Comparison of ENCODE assay signal across 10 cellular contexts in the genomic region with DNA sequence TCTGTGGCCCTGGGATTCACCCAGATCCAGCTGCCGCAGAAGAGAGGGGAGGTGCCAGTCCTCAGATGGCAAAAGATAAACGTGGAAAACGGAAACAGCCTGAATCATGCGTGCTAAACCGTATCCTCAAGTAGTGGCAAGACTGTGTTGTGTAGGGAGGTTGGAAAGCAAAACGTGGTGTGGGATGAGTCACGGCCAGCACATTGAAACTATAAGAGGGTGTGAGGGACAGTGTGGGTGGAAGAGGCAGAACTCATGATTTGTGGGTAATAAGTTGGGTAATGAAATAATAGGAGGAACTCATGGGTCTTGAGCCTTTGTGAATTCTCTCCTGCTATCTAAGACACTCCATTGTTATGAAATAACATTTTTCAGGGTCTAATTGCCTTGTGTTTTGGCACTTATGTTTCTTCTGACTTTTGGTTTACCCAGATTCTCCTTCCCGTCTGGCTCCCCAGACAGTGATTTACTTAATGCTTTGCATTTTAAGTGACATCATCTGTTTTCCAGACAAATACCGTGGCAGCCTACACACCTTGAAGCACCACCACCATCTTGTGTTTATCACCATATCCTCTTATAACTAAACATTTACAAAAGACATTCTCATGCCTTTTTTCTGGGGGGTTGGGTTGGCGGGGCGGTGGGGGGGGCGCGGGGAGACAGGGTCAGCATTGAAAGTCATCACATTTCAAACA.
A peak's percentile ranks its signal among the peaks of the same experiment; 100 is the strongest.
DNase-seq lines count a peak whose midpoint lies in the region; FAIRE-seq and TF ChIP-seq lines count a peak whose summit lies in the region.
"Had no signal": no experiment of that assay in that cellular context is flagged by ENCODE, and none has a peak within 500 bp of the region (broad histone marks: within the 10 kb centered on the region; RNA-seq: fewer than 3 reads in every experiment).

No MANE protein-coding gene starts in this region.

- peak; percentile 84 for FAIRE-seq in H54 (lab: Jason Lieb, UNC)
- FAIRE-seq: colon had no signal

- TF ChIP-seq CTCF in glutamatergic neuron (IDR thresholded peaks at IDR 0.05; ENCODE audit: partially characterized antibody, unreplicated experiment) (no peak), GM13976 (IDR thresholded peaks at IDR 0.05; ENCODE audit: borderline replicate concordance, control extremely low read depth, extremely low read depth, insufficient read depth, missing control alignments) (no peak)

- no peak overlapping the region for H3K4me3 Mint-ChIP-seq in glutamatergic neuron (ENCODE audit: unreplicated experiment)

- no peaks in the 10 kb centered on the region for H3K36me3 Mint-ChIP-seq in glutamatergic neuron (ENCODE audit: unreplicated experiment)

- H3K27ac Mint-ChIP-seq in glutamatergic neuron (ENCODE audit: unreplicated experiment), result no peak overlapping the region

- peaks cover 4% of the 10 kb centered on the region for H3K9me3 Mint-ChIP-seq in glutamatergic neuron (ENCODE audit: unreplicated experiment)

- peaks cover 2% of the 10 kb centered on the region for H3K27me3 Mint-ChIP-seq in glutamatergic neuron (ENCODE audit: unreplicated experiment)

- no peak for TF ChIP-seq POLR2A in H54 (IDR thresholded peaks at IDR 0.05; ENCODE audit: low read depth, low read length)

- no peaks in the 10 kb centered on the region for H3K4me1 Mint-ChIP-seq in glutamatergic neuron (ENCODE audit: low read depth, unreplicated experiment)

- in situ Hi-C loops in SK-MEL-5 (cut with HindIII; ENCODE audit: low pct_unique_long_range_greater_than_20kb, low sequenced_read_pairs) (no loop called here), GM13976 (cut with MboI; ENCODE audit: low sequenced_read_pairs, unreplicated experiment) (no loop called here)

- peak; percentile 34 for DNase-seq in Ammon's horn (ENCODE audit: low spot score)
- DNase-seq in H54 (ENCODE audit: insufficient read length, low spot score), result peak; percentile 9
- peak; percentile 44 for DNase-seq in SK-MEL-5 (ENCODE audit: low read depth, low spot score)
- DNase-seq in iris pigment epithelial cell (ENCODE audit: low read depth), result peak; percentile 69
- DNase-seq in activated effector memory CD4-positive, alpha-beta T cell treated with Interleukin-2 at 50 U/mL for 16 hours, result no peak
- no peak for DNase-seq in glutamatergic neuron
- no peak for DNase-seq in GM13976 (ENCODE audit: low spot score)
- no peak for DNase-seq in anterior cingulate cortex (lab: John Stamatoyannopoulos, UW)
- DNase-seq: MM.1S had no signal

Comparison
In these comparisons a context has a peak if more than half of its experiments do, and no peak if none do; other contexts are left out.
1. DNase-seq: peak in Ammon's horn (single experiment), H54 (single experiment), SK-MEL-5 (single experiment) and iris pigment epithelial cell (single experiment); none in activated effector memory CD4-positive, alpha-beta T cell treated with Interleukin-2 at 50 U/mL for 16 hours (single experiment), glutamatergic neuron (single experiment), GM13976 (single experiment) and anterior cingulate cortex (0 of 58).